ENCODE assay signal across 19 cellular contexts in the genomic region with DNA sequence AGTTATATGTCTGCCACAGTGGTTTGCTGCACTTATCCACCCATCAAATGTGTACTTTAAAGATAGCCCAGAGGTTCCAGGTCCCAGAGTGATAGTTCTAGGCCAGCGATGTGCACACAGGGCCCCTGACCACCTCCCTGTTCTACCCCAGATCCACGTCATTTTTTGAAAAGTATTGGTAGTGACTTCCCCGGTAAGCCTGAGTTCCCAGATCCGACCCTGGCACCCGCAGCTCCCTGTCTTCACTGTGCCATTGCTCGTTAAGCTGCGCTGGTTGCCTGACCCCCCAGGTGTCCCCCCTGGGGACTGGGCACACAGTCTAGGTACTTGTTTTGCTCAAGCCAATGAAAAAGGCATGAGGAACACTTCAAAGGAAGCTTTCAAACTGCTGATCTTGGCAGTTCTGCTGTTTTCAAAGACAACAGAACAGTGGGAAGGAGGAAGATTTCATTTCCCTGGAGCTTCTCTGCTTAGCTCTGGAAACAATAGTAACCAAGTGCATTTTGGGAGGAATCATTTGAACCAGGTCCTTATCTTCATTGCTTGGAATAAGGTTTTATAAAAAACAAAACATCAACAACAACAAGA.
"Had no signal": no experiment of that assay in that cellular context is flagged by ENCODE, and none has a peak within 500 bp of the region (broad histone marks: within the 10 kb centered on the region; RNA-seq: fewer than 3 reads in every experiment).

No MANE protein-coding gene starts in this region.

- H3K27me3 Mint-ChIP-seq: activated B cell treated with CpG ODN at 0.5 μM for 24 hours; activated CD4-positive, alpha-beta T cell treated with anti-CD3 and anti-CD28 coated beads, Interleukin-2, amount 10 ng/mL, durations not matched to agents 7 days and 5 days; activated naive CD8-positive, alpha-beta T cell; memory B cell; naive thymus-derived CD8-positive, alpha-beta T cell had no signal

- DNase-seq: activated B cell treated with CpG ODN at 0.5 μM for 24 hours; activated CD4-positive, alpha-beta T cell treated with anti-CD3 and anti-CD28 coated beads, Interleukin-2, amount 10 ng/mL, durations not matched to agents 7 days and 5 days; activated CD8-positive, alpha-beta memory T cell treated with anti-CD3 and anti-CD28 coated beads, Interleukin-2, amount 50 U/mL, for 48 hours; activated gamma-delta T cell treated with Interleukin-2 at 50 U/mL for 16 hours; amniotic stem cell; foreskin fibroblast; hippocampal formation; left ventricle myocardium inferior; naive thymus-derived CD8-positive, alpha-beta T cell; occipital lobe; right cardiac atrium; stimulated activated CD4-positive, alpha-beta T cell treated with anti-CD3 and anti-CD28 coated beads, Interleukin-1b, Interleukin-23, amount 100 ng/mL, for 48 hours; tibial artery had no signal

- H3K27me3 ChIP-seq: breast epithelium, tibial artery, vagina had no signal

- H3K4me1 ChIP-seq: breast epithelium, left ventricle myocardium inferior, prostate gland, tibial artery, vagina had no signal

- ATAC-seq: naive thymus-derived CD8-positive, alpha-beta T cell; right cardiac atrium had no signal

- H3K4me3 ChIP-seq: breast epithelium, left ventricle myocardium inferior, prostate gland, smooth muscle cell, tibial artery, vagina had no signal

- H3K4me1 Mint-ChIP-seq: activated B cell treated with CpG ODN at 0.5 μM for 24 hours, memory B cell had no signal

- H3K27ac ChIP-seq: breast epithelium, left ventricle myocardium inferior, prostate gland, tibial artery, vagina had no signal

- H3K9me3 Mint-ChIP-seq: activated B cell treated with CpG ODN at 0.5 μM for 24 hours had no signal

- H3K4me3 Mint-ChIP-seq: activated B cell treated with CpG ODN at 0.5 μM for 24 hours; activated CD4-positive, alpha-beta T cell treated with anti-CD3 and anti-CD28 coated beads, Interleukin-2, amount 10 ng/mL, durations not matched to agents 7 days and 5 days; activated naive CD8-positive, alpha-beta T cell; memory B cell; naive thymus-derived CD8-positive, alpha-beta T cell had no signal

- H3K27ac Mint-ChIP-seq: activated B cell treated with CpG ODN at 0.5 μM for 24 hours; activated CD4-positive, alpha-beta T cell treated with anti-CD3 and anti-CD28 coated beads, Interleukin-2, amount 10 ng/mL, durations not matched to agents 7 days and 5 days; activated naive CD8-positive, alpha-beta T cell; memory B cell had no signal

- H3K9me3 ChIP-seq: prostate gland, tibial artery, vagina had no signal

- H3K4me2 ChIP-seq: smooth muscle cell had no signal

- H3K36me3 ChIP-seq: breast epithelium, left ventricle myocardium inferior, prostate gland, tibial artery, vagina had no signal
